Comparison of ENCODE assay signal across 1 cellular context in the genomic region with DNA sequence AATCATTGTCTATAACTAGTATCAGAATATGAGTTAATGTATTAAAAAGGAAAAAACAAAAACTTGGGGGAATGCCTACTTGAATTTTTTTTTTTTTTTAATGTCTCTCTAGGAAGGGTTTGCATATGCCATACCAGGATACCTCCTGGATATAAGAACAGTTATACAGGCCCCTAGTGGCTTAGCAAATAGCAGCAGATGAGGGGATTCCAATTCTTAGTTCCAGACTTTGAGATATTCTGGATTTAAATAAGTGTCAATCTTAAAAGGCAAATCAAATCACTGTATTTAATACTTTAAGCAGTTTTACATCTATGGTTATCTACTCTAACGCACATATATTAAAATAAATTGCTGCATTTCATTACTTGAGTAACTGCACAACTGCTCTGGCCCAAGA.
TF ChIP-seq lines count a peak whose summit lies in the region.

No MANE protein-coding gene starts in this region.

TF ChIP-seq in GM12878, 131 proteins besides CTCF, POLR2A, EP300 and RAD21 (continued from another document):
- TF ChIP-seq, protein P1, sequence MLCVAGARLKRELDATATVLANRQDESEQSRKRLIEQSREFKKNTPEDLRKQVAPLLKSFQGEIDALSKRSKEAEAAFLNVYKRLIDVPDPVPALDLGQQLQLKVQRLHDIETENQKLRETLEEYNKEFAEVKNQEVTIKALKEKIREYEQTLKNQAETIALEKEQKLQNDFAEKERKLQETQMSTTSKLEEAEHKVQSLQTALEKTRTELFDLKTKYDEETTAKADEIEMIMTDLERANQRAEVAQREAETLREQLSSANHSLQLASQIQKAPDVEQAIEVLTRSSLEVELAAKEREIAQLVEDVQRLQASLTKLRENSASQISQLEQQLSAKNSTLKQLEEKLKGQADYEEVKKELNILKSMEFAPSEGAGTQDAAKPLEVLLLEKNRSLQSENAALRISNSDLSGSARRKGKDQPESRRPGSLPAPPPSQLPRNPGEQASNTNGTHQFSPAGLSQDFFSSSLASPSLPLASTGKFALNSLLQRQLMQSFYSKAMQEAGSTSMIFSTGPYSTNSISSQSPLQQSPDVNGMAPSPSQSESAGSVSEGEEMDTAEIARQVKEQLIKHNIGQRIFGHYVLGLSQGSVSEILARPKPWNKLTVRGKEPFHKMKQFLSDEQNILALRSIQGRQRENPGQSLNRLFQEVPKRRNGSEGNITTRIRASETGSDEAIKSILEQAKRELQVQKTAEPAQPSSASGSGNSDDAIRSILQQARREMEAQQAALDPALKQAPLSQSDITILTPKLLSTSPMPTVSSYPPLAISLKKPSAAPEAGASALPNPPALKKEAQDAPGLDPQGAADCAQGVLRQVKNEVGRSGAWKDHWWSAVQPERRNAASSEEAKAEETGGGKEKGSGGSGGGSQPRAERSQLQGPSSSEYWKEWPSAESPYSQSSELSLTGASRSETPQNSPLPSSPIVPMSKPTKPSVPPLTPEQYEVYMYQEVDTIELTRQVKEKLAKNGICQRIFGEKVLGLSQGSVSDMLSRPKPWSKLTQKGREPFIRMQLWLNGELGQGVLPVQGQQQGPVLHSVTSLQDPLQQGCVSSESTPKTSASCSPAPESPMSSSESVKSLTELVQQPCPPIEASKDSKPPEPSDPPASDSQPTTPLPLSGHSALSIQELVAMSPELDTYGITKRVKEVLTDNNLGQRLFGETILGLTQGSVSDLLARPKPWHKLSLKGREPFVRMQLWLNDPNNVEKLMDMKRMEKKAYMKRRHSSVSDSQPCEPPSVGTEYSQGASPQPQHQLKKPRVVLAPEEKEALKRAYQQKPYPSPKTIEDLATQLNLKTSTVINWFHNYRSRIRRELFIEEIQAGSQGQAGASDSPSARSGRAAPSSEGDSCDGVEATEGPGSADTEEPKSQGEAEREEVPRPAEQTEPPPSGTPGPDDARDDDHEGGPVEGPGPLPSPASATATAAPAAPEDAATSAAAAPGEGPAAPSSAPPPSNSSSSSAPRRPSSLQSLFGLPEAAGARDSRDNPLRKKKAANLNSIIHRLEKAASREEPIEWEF (IDR thresholded peaks at IDR 0.05; ENCODE audit: insufficient replicate concordance, low read depth, low read length): no peak
- TF ChIP-seq YY1 (IDR thresholded peaks at IDR 0.05; ENCODE audit: low read depth, low read length) (no peak), SREBF1 (IDR thresholded peaks at IDR 0.05; ENCODE audit: low read length) (no peak), ZNF622 (IDR thresholded peaks at IDR 0.05) (no peak), SIN3A (IDR thresholded peaks at IDR 0.05; ENCODE audit: low read depth, low read length) (no peak), NR2C2 (IDR thresholded peaks at IDR 0.05; ENCODE audit: borderline replicate concordance, control insufficient read depth, insufficient read length, low read depth) (no peak), RB1 (IDR thresholded peaks at IDR 0.05; ENCODE audit: borderline replicate concordance) (no peak), LARP7 (IDR thresholded peaks at IDR 0.05) (no peak), RCOR1 (conservative IDR thresholded peaks at IDR 0.05; ENCODE audit: low read depth, low read length) (no peak), ASH2L (IDR thresholded peaks at IDR 0.05; ENCODE audit: borderline replicate concordance, low read depth) (no peak), SPI1 (IDR thresholded peaks at IDR 0.05; ENCODE audit: borderline replicate concordance, insufficient read depth, low read depth, low read length) (no peak)
- TF ChIP-seq, protein P2, sequence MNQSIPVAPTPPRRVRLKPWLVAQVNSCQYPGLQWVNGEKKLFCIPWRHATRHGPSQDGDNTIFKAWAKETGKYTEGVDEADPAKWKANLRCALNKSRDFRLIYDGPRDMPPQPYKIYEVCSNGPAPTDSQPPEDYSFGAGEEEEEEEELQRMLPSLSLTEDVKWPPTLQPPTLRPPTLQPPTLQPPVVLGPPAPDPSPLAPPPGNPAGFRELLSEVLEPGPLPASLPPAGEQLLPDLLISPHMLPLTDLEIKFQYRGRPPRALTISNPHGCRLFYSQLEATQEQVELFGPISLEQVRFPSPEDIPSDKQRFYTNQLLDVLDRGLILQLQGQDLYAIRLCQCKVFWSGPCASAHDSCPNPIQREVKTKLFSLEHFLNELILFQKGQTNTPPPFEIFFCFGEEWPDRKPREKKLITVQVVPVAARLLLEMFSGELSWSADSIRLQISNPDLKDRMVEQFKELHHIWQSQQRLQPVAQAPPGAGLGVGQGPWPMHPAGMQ (IDR thresholded peaks at IDR 0.05; ENCODE audit: borderline replicate concordance): no peak
